ENCODE assay signal across 1 cellular context in genomic region chr14:68695326-68695768, GRCh38.
TF ChIP-seq lines count a peak whose summit lies in the region.

No MANE protein-coding gene starts in this region.

TF ChIP-seq in K562, 482 proteins besides CTCF, POLR2A, EP300 and RAD21 (continued from another document):
- TF ChIP-seq, protein P1, sequence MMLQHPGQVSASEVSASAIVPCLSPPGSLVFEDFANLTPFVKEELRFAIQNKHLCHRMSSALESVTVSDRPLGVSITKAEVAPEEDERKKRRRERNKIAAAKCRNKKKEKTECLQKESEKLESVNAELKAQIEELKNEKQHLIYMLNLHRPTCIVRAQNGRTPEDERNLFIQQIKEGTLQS (IDR thresholded peaks at IDR 0.05), result peak; percentile 50; the same call in 1 of the 2 replicates
- TF ChIP-seq, protein P1 (CRISPR knock-in tag; conservative IDR thresholded peaks at IDR 0.05), result no peak
- peak; percentile 59 for TF ChIP-seq FOSL1 (tag; conservative IDR thresholded peaks at IDR 0.05)
- no peak for TF ChIP-seq SUPT5H (IDR thresholded peaks at IDR 0.05)
- no peak for TF ChIP-seq CEBPG (CRISPR knock-in tag; IDR thresholded peaks at IDR 0.05)
- peak in 1 of 2 experiments; percentile 39; a peak in 1 of 4 replicates for TF ChIP-seq CEBPG (tag; conservative IDR thresholded peaks at IDR 0.05 in 1 of 2, IDR thresholded peaks at IDR 0.05 in 1 of 2)
